ENCODE assay signal across 34 cellular contexts in genomic region chr6:32637883-32638282, GRCh38. TPM values are rescaled to one million over a fixed set of nuclear protein-coding genes. Genes with fewer than 3 reads are reported as not detected.
DNase-seq lines count a peak whose midpoint lies in the region; ATAC-seq, FAIRE-seq and TF ChIP-seq lines count a peak whose summit lies in the region.
"Had no signal": no experiment of that assay in that cellular context is flagged by ENCODE, and none has a peak within 500 bp of the region (broad histone marks: within the 10 kb centered on the region; RNA-seq: fewer than 3 reads in every experiment).

No MANE protein-coding gene starts in this region.

- DNase-seq in stimulated activated naive CD8-positive, alpha-beta T cell treated with anti-CD3 and anti-CD28 coated beads, Interleukin-15, Interleukin-2, amounts not matched to agents 100 U/mL and 50 U/mL, for 24 hours = no peak
- no peak for DNase-seq in GM19239 (ENCODE audit: insufficient read length, low spot score)
- DNase-seq in upper lobe of right lung = no peak
- DNase-seq in progenitor cell of endocrine pancreas (ENCODE audit: low spot score, unreplicated experiment) = no peak
- no peak for DNase-seq in RKO (ENCODE audit: low spot score)
- DNase-seq in neuronal stem cell (ENCODE audit: low spot score) = no peak
- DNase-seq: activated CD8-positive, alpha-beta T cell treated with anti-CD3 and anti-CD28 coated beads, Interleukin-2, amount 10 ng/mL, durations not matched to agents 7 days and 5 days; activated gamma-delta T cell treated with Interleukin-2 at 50 U/mL for 16 hours; activated T-cell treated with anti-CD3 and anti-CD28 coated beads, Interleukin-2, amount 50 U/mL, for 1 hour; CD8-positive, alpha-beta T cell; DMS 273 treated with DMSO at 0.1 percent for 48 hours; HCEC 1CT; naive thymus-derived CD8-positive, alpha-beta T cell; NCI-H1105 treated with DMSO at 0.1 percent for 48 hours; NCI-H2029; NCI-H526 treated with DMSO at 0.1 percent for 48 hours; pancreas; SIG-M5; stimulated activated CD4-positive, alpha-beta T cell treated with anti-CD3 and anti-CD28 coated beads, Interleukin-2, amount 100 ng/mL, for 48 hours; uterus had no signal

- H3K27me3 ChIP-seq in upper lobe of right lung = no peaks in the 10 kb centered on the region
- no peaks in the 10 kb centered on the region for H3K27me3 ChIP-seq in neuronal stem cell (ENCODE audit: control insufficient read depth in 3 of 3, insufficient read depth in 3 of 3, low read depth in 1 of 3, low read length in 3 of 3)
- H3K27me3 ChIP-seq: left lung, pancreas, Peyer's patch, right atrium auricular region, testis, uterus had no signal

- no peak overlapping the region for H3K18ac ChIP-seq in neuronal stem cell (ENCODE audit: low read length)

- H3K36me3 Mint-ChIP-seq in stimulated activated naive CD8-positive, alpha-beta T cell treated with anti-CD3 and anti-CD28 coated beads, Interleukin-15, Interleukin-2, amounts not matched to agents 100 ng/mL and 50 ng/mL, for 24 hours (ENCODE audit: low read depth) = peaks cover 7% of the 10 kb centered on the region
- peaks cover 55% of the 10 kb centered on the region for H3K36me3 Mint-ChIP-seq in dendritic cell treated with granulocyte-macrophage colony-stimulating factor and Interleukin-4, amounts not matched to agents 40 ng/mL and 50 ng/mL, for 4 days (ENCODE audit: low read depth)
- H3K36me3 Mint-ChIP-seq in progenitor cell of endocrine pancreas (ENCODE audit: insufficient read depth) = no peaks in the 10 kb centered on the region
- H3K36me3 Mint-ChIP-seq: brain; CD8-positive, alpha-beta T cell; mesothelial cell of epicardium had no signal

- H3K4me1 ChIP-seq in upper lobe of right lung (no peaks in the 10 kb centered on the region), neuronal stem cell (ENCODE audit: control insufficient read depth in 2 of 2, insufficient read depth in 1 of 2, low read depth in 1 of 2, low read length in 2 of 2) (no peaks in the 10 kb centered on the region)
- H3K4me1 ChIP-seq: pancreas, Peyer's patch, right atrium auricular region, testis, uterus had no signal

- no peak overlapping the region for H3K4me2 ChIP-seq in neuronal stem cell (ENCODE audit: insufficient read depth, low read length, poor library complexity, severe bottlenecking)

- intact Hi-C loops in dendritic cell treated with granulocyte-macrophage colony-stimulating factor and Interleukin-4, amounts not matched to agents 40 ng/mL and 50 ng/mL, for 4 days (cut with micrococcal nuclease) = loop anchor here (1.0 to 2.0 kb wide), 2 partner anchors 15 to 34 kb away; no protein-coding TSS in a partner anchor
- intact Hi-C loops in upper lobe of right lung (cut with DNase I) = no loop called here

- no peak overlapping the region for H2AK5ac ChIP-seq in neuronal stem cell (ENCODE audit: low read depth, low read length)

- H3K27ac Mint-ChIP-seq in stimulated activated naive CD8-positive, alpha-beta T cell treated with anti-CD3 and anti-CD28 coated beads, Interleukin-15, Interleukin-2, amounts not matched to agents 100 ng/mL and 50 ng/mL, for 24 hours = peak overlapping the region; percentile 59
- peak overlapping the region; percentile 99 for H3K27ac Mint-ChIP-seq in dendritic cell treated with granulocyte-macrophage colony-stimulating factor and Interleukin-4, amounts not matched to agents 40 ng/mL and 50 ng/mL, for 4 days
- H3K27ac Mint-ChIP-seq in progenitor cell of endocrine pancreas = no peak overlapping the region
- H3K27ac Mint-ChIP-seq: activated CD8-positive, alpha-beta T cell treated with anti-CD3 and anti-CD28 coated beads, Interleukin-2, amount 10 ng/mL, durations not matched to agents 7 days and 5 days; brain; mesothelial cell of epicardium had no signal

- H3K14ac ChIP-seq in neuronal stem cell (ENCODE audit: low read length) = no peak overlapping the region

- H3K27me3 Mint-ChIP-seq in stimulated activated naive CD8-positive, alpha-beta T cell treated with anti-CD3 and anti-CD28 coated beads, Interleukin-15, Interleukin-2, amounts not matched to agents 100 ng/mL and 50 ng/mL, for 24 hours = peaks cover 3% of the 10 kb centered on the region
- H3K27me3 Mint-ChIP-seq in dendritic cell treated with granulocyte-macrophage colony-stimulating factor and Interleukin-4, amounts not matched to agents 40 ng/mL and 50 ng/mL, for 4 days = no peaks in the 10 kb centered on the region
- H3K27me3 Mint-ChIP-seq in progenitor cell of endocrine pancreas = peaks cover 16% of the 10 kb centered on the region

- H3K4ac ChIP-seq in neuronal stem cell (ENCODE audit: low read length) = no peak overlapping the region

- no peak overlapping the region for H3K9ac ChIP-seq in neuronal stem cell (ENCODE audit: low read depth, low read length, poor library complexity)

- H3K9me3 Mint-ChIP-seq in stimulated activated naive CD8-positive, alpha-beta T cell treated with anti-CD3 and anti-CD28 coated beads, Interleukin-15, Interleukin-2, amounts not matched to agents 100 ng/mL and 50 ng/mL, for 24 hours = no peaks in the 10 kb centered on the region
- no peaks in the 10 kb centered on the region for H3K9me3 Mint-ChIP-seq in dendritic cell treated with granulocyte-macrophage colony-stimulating factor and Interleukin-4, amounts not matched to agents 40 ng/mL and 50 ng/mL, for 4 days
- H3K9me3 Mint-ChIP-seq in progenitor cell of endocrine pancreas (ENCODE audit: low read depth) = no peaks in the 10 kb centered on the region
- H3K9me3 Mint-ChIP-seq: brain; CD8-positive, alpha-beta T cell; mesothelial cell of epicardium; naive thymus-derived CD8-positive, alpha-beta T cell had no signal

- H3K27ac ChIP-seq in upper lobe of right lung = no peak overlapping the region
- no peak overlapping the region for H3K27ac ChIP-seq in neuronal stem cell (replicated peaks; ENCODE audit: low read length)
- H3K27ac ChIP-seq: pancreas, right atrium auricular region, testis, uterus had no signal

- H2BK12ac ChIP-seq in neuronal stem cell (ENCODE audit: low read length) = no peak overlapping the region

- H3K36me3 ChIP-seq in upper lobe of right lung (no peaks in the 10 kb centered on the region), neuronal stem cell (replicated peaks in 1 of 2; ENCODE audit: control insufficient read depth in 2 of 2, insufficient read depth in 2 of 2, low read length in 2 of 2) (no peaks in the 10 kb centered on the region)
- H3K36me3 ChIP-seq: left lung, pancreas, Peyer's patch, right atrium auricular region, uterus had no signal

- TF ChIP-seq CTCF in upper lobe of right lung (IDR thresholded peaks at IDR 0.05) = no peak
- TF ChIP-seq CTCF in progenitor cell of endocrine pancreas (IDR thresholded peaks at IDR 0.05; ENCODE audit: unreplicated experiment) = no peak

- peak overlapping the region; percentile 78 for H3K4me3 Mint-ChIP-seq in stimulated activated naive CD8-positive, alpha-beta T cell treated with anti-CD3 and anti-CD28 coated beads, Interleukin-15, Interleukin-2, amounts not matched to agents 100 ng/mL and 50 ng/mL, for 24 hours
- H3K4me3 Mint-ChIP-seq in dendritic cell treated with granulocyte-macrophage colony-stimulating factor and Interleukin-4, amounts not matched to agents 40 ng/mL and 50 ng/mL, for 4 days = peak overlapping the region; percentile 56
- H3K4me3 Mint-ChIP-seq in progenitor cell of endocrine pancreas (ENCODE audit: low read depth) = no peak overlapping the region
- H3K4me3 Mint-ChIP-seq: activated CD8-positive, alpha-beta T cell treated with anti-CD3 and anti-CD28 coated beads, Interleukin-2, amount 10 ng/mL, durations not matched to agents 7 days and 5 days; brain; mesothelial cell of epicardium had no signal

- H4K91ac ChIP-seq in neuronal stem cell (ENCODE audit: low read depth, low read length, poor library complexity) = no peak overlapping the region

- H2AFZ ChIP-seq in neuronal stem cell (ENCODE audit: low read length) = no peak overlapping the region

- peaks cover 50% of the 10 kb centered on the region for H3K4me1 Mint-ChIP-seq in stimulated activated naive CD8-positive, alpha-beta T cell treated with anti-CD3 and anti-CD28 coated beads, Interleukin-15, Interleukin-2, amounts not matched to agents 100 ng/mL and 50 ng/mL, for 24 hours (ENCODE audit: low read depth)
- peaks cover 72% of the 10 kb centered on the region for H3K4me1 Mint-ChIP-seq in dendritic cell treated with granulocyte-macrophage colony-stimulating factor and Interleukin-4, amounts not matched to agents 40 ng/mL and 50 ng/mL, for 4 days (ENCODE audit: low read depth)
- no peaks in the 10 kb centered on the region for H3K4me1 Mint-ChIP-seq in progenitor cell of endocrine pancreas (ENCODE audit: low read depth)
- H3K4me1 Mint-ChIP-seq: brain had no signal

- no peaks in the 10 kb centered on the region for H3K79me1 ChIP-seq in neuronal stem cell (ENCODE audit: low read depth, low read length)

- no CpG with 5 or more reads among the region's 3 CpGs for WGBS in neuronal stem cell (ENCODE audit: extremely low coverage in 2 of 2, insufficient read length in 2 of 2, insufficient replicate concordance in 1 of 2), 2 donors

- no peak overlapping the region for H2BK5ac ChIP-seq in neuronal stem cell (ENCODE audit: low read length)

- no peak overlapping the region for H2BK15ac ChIP-seq in neuronal stem cell (ENCODE audit: low read length)

- no peak overlapping the region for H2BK120ac ChIP-seq in neuronal stem cell (ENCODE audit: low read depth, low read length)

- ATAC-seq in stimulated activated naive CD8-positive, alpha-beta T cell treated with anti-CD3 and anti-CD28 coated beads, Interleukin-15, Interleukin-2, amounts not matched to agents 100 U/mL and 50 U/mL, for 24 hours = no peak
- no peak for ATAC-seq in upper lobe of right lung
- ATAC-seq: K562 had no signal

- no peak overlapping the region for H3K23ac ChIP-seq in neuronal stem cell (ENCODE audit: low read depth, low read length, poor library complexity)

- H3K9me3 ChIP-seq in upper lobe of right lung (no peaks in the 10 kb centered on the region), neuronal stem cell (replicated peaks in 1 of 2; ENCODE audit: control insufficient read depth in 2 of 2, insufficient read depth in 1 of 2, low read depth in 1 of 2, low read length in 2 of 2) (no peaks in the 10 kb centered on the region)
- H3K9me3 ChIP-seq: left lung, pancreas, Peyer's patch, right atrium auricular region, testis, uterus had no signal

- H3K4me3 ChIP-seq in upper lobe of right lung (peak overlapping the region; percentile 25), neuronal stem cell (ENCODE audit: low read length in 2 of 2) (no peak overlapping the region)
- H3K4me3 ChIP-seq: K562, pancreas, right atrium auricular region, testis, uterus had no signal

- peak; percentile 47 for FAIRE-seq in GM19239 (lab: Jason Lieb, UNC)
- FAIRE-seq: islet of Langerhans, K562, pancreas, TTC549 had no signal

- no peak overlapping the region for H4K8ac ChIP-seq in neuronal stem cell (ENCODE audit: low read depth, low read length)

RNA-seq across cellular contexts. Expression of gene HLA-DQA1, which starts 0.7 kb away (rescaled TPM):
- 111 TPM for total RNA-seq in upper lobe of right lung
- not detected in 2 replicates for total RNA-seq in progenitor cell of endocrine pancreas
- polyA plus RNA-seq in neuronal stem cell (2013, experiment 1 of 2) = 0.01 TPM
- polyA plus RNA-seq in neuronal stem cell (2013, experiment 2 of 2) = not detected
- total RNA-seq: cerebellum, HT1080, MCF 10A, mesothelial cell of epicardium had no signal

RNA-seq across cellular contexts. Expression of gene HLA-DQB1, which starts 28.6 kb away (rescaled TPM):
- 94.9 TPM for total RNA-seq in upper lobe of right lung
- 6.1 TPM in 2 replicates for total RNA-seq in progenitor cell of endocrine pancreas
- polyA plus RNA-seq in neuronal stem cell (2013, experiment 1 of 2) = 0.63 TPM
- 0.69 TPM for polyA plus RNA-seq in neuronal stem cell (2013, experiment 2 of 2)
- total RNA-seq: cerebellum, HT1080, MCF 10A had no signal
- polyA plus RNA-seq: K562 had no signal

RNA-seq across cellular contexts. Expression of gene HLA-DRB1, which starts 48.2 kb away (rescaled TPM):
- total RNA-seq in upper lobe of right lung (335 TPM), progenitor cell of endocrine pancreas (4.6 and 7.7 TPM in 2 replicates)
- 2.2 TPM for polyA plus RNA-seq in neuronal stem cell (2013, experiment 1 of 2)
- polyA plus RNA-seq in neuronal stem cell (2013, experiment 2 of 2) = 1.8 TPM
- total RNA-seq: HT1080, MCF 10A had no signal

Comparison
In these comparisons a context has a peak if more than half of its experiments do, and no peak if none do; other contexts are left out.
1. RNA of gene HLA-DQA1, which starts 0.7 kb away (total RNA-seq): 111 TPM in upper lobe of right lung (single experiment); not detected in progenitor cell of endocrine pancreas; every median in the first group is over 100 times any median in the second.
2. RNA of gene HLA-DQB1, which starts 28.6 kb away (total RNA-seq): 94.9 TPM in upper lobe of right lung (single experiment); 6.1 TPM in progenitor cell of endocrine pancreas; every median in the first group is over 10 times any median in the second.
3. RNA of gene HLA-DRB1, which starts 48.2 kb away (total RNA-seq): 335 TPM in upper lobe of right lung (single experiment); 4.6 to 7.7 TPM in progenitor cell of endocrine pancreas; every median in the first group is over 10 times any median in the second.